24 cellular contexts compared by ENCODE assay signal in the genomic region with DNA sequence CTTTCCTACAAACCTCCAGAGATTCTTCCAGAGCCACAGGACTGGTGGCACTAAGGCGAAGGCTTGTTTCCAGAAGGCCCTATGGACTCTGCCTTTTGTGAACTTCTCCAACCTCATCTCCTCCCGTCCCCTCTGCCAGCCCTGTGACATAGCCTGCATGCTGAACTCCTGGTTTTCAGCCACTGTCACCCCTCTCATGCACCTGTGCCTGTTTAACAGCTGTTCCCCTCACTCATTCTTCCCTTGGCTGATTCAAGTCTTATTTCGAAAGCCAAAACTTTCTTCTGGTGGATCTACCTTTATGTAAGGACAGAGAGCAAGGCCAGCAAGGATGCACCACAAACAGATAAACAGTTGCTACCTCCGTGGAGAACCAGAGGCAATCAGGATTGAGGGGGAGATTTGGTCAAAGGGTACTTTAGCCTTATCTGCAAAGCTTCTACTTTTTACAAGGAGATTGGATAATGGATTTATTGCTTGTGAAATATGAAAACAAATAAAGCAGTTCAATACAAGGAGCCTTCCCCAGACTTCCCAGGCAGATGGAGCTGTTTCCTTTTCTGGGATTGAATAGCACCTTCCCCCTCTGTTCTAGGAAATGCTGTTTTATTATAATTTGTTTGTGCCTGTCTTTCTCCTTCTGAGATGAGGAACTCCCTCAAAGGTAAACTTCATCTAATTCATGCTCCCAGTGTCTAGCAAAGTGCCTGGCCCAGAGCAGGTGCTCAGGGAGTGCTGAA. TPM values are rescaled to one million over a fixed set of nuclear protein-coding genes. Genes with fewer than 3 reads are reported as not detected.
"Had no signal": no experiment of that assay in that cellular context is flagged by ENCODE, and none has a peak within 500 bp of the region (broad histone marks: within the 10 kb centered on the region; RNA-seq: fewer than 3 reads in every experiment).

No MANE protein-coding gene starts in this region.

- H3K27ac Mint-ChIP-seq: activated B cell treated with CpG ODN at 0.5 μM for 24 hours; activated CD4-positive, alpha-beta T cell treated with anti-CD3 and anti-CD28 coated beads, Interleukin-2, amount 10 ng/mL, durations not matched to agents 24 days and 14 days; activated CD8-positive, alpha-beta memory T cell treated with anti-CD3 and anti-CD28 coated beads, Interleukin-2, amount 10 ng/mL, durations not matched to agents 7 days and 5 days; activated naive CD4-positive, alpha-beta T cell treated with anti-CD3 and anti-CD28 coated beads, Interleukin-2, amount 50 U/mL, for 24 hours; activated T-cell treated with anti-CD3 and anti-CD28 coated beads, Interleukin-2, amount 50 U/mL, for 24 hours; activated T-helper 1 cell treated with anti-CD3 and anti-CD28 coated beads, Interleukin-12 subunit alpha, Interleukin-12 subunit beta, Interleukin-2, Interleukin-4 antibody, amounts not matched to agents 30 ng/mL and 10 ng/mL and 1 ng/mL, durations not matched to agents 14 hours and 24 hours and 36 hours; brain; T-helper 17 cell had no signal

- DNase-seq: activated B cell treated with CpG ODN at 0.5 μM for 24 hours; activated CD4-positive, alpha-beta T cell treated with anti-CD3 and anti-CD28 coated beads for 1 hour; activated CD4-positive, alpha-beta T cell treated with anti-CD3 and anti-CD28 coated beads, Interleukin-2, amount 10 ng/mL, durations not matched to agents 24 days and 14 days; activated CD4-positive, alpha-beta T cell treated with anti-CD3 and anti-CD28 coated beads, Interleukin-2, amount 50 U/mL, for 48 hours; activated CD8-positive, alpha-beta memory T cell treated with anti-CD3 and anti-CD28 coated beads, Interleukin-2, amount 10 ng/mL, durations not matched to agents 7 days and 5 days; activated effector memory CD4-positive, alpha-beta T cell treated with Interleukin-2 at 50 U/mL for 16 hours; activated naive CD4-positive, alpha-beta T cell; activated T-cell treated with anti-CD3 and anti-CD28 coated beads, Interleukin-2, amount 50 U/mL, for 24 hours; aorta; Karpas-422; NCI-H1048; NCI-H146; NCI-H187 treated with DMSO at 0.1 percent for 48 hours; NCI-H2081 treated with DMSO at 0.1 percent for 48 hours; NCI-H446; NCI-H524; PC-3; SHP77 treated with DMSO at 0.1 percent for 48 hours; T-helper 17 cell; T-helper 9 cell had no signal

- ATAC-seq: activated CD8-positive, alpha-beta memory T cell treated with anti-CD3 and anti-CD28 coated beads, Interleukin-2, amount 10 ng/mL, durations not matched to agents 7 days and 5 days; K562; T-helper 17 cell had no signal

- H3K36me3 Mint-ChIP-seq: activated CD8-positive, alpha-beta memory T cell treated with anti-CD3 and anti-CD28 coated beads, Interleukin-2, amount 10 ng/mL, durations not matched to agents 7 days and 5 days; activated naive CD4-positive, alpha-beta T cell treated with anti-CD3 and anti-CD28 coated beads, Interleukin-2, amount 50 U/mL, for 24 hours had no signal

- H3K4me3 Mint-ChIP-seq: activated B cell treated with CpG ODN at 0.5 μM for 24 hours; activated CD4-positive, alpha-beta T cell treated with anti-CD3 and anti-CD28 coated beads, Interleukin-2, amount 10 ng/mL, durations not matched to agents 24 days and 14 days; activated CD8-positive, alpha-beta memory T cell treated with anti-CD3 and anti-CD28 coated beads, Interleukin-2, amount 10 ng/mL, durations not matched to agents 7 days and 5 days; activated naive CD4-positive, alpha-beta T cell treated with anti-CD3 and anti-CD28 coated beads, Interleukin-2, amount 50 U/mL, for 24 hours; activated T-cell treated with anti-CD3 and anti-CD28 coated beads, Interleukin-2, amount 50 U/mL, for 24 hours; activated T-helper 1 cell treated with anti-CD3 and anti-CD28 coated beads, Interleukin-12 subunit alpha, Interleukin-12 subunit beta, Interleukin-2, Interleukin-4 antibody, amounts not matched to agents 30 ng/mL and 10 ng/mL and 1 ng/mL, durations not matched to agents 14 hours and 24 hours and 36 hours; T-helper 17 cell had no signal

- H3K9me3 Mint-ChIP-seq: activated B cell treated with CpG ODN at 0.5 μM for 24 hours; activated CD4-positive, alpha-beta T cell treated with anti-CD3 and anti-CD28 coated beads, Interleukin-2, amount 10 ng/mL, durations not matched to agents 24 days and 14 days; activated naive CD4-positive, alpha-beta T cell treated with anti-CD3 and anti-CD28 coated beads, Interleukin-2, amount 50 U/mL, for 24 hours; activated T-cell treated with anti-CD3 and anti-CD28 coated beads, Interleukin-2, amount 50 U/mL, for 24 hours; activated T-helper 1 cell treated with anti-CD3 and anti-CD28 coated beads, Interleukin-12 subunit alpha, Interleukin-12 subunit beta, Interleukin-2, Interleukin-4 antibody, amounts not matched to agents 30 ng/mL and 10 ng/mL and 1 ng/mL, durations not matched to agents 14 hours and 24 hours and 36 hours had no signal

- H3K4me3 ChIP-seq: K562 had no signal

RNA-seq across cellular contexts. Expression of a gene that starts 5.7 kb away (rescaled TPM):
- total RNA-seq: activated B cell treated with CpG ODN at 0.5 μM for 24 hours; activated CD4-positive, alpha-beta T cell treated with anti-CD3 and anti-CD28 coated beads, Interleukin-2, amount 10 ng/mL, durations not matched to agents 24 days and 14 days; activated CD8-positive, alpha-beta memory T cell treated with anti-CD3 and anti-CD28 coated beads, Interleukin-2, amount 10 ng/mL, durations not matched to agents 7 days and 5 days; aorta had no signal
